Comparison of ENCODE assay signal across 36 cellular contexts in genomic region chr5:37047947-37048346, GRCh38.
"Had no signal": no experiment of that assay in that cellular context is flagged by ENCODE, and none has a peak within 500 bp of the region (broad histone marks: within the 10 kb centered on the region; RNA-seq: fewer than 3 reads in every experiment).

No MANE protein-coding gene starts in this region.

- H3K27me3 ChIP-seq: MG63 had no signal

- H3K9me3 ChIP-seq: MG63 had no signal

- H3K4me3 ChIP-seq: MG63 had no signal

- DNase-seq: Karpas-422, Kasumi-1, MG63, MM.1S, MV-4-11, NCI-H1048, NCI-H1092, NCI-H1092 treated with DMSO at 0.1 percent for 48 hours, NCI-H1105, NCI-H1105 treated with DMSO at 0.1 percent for 48 hours, NCI-H1417, NCI-H1417 treated with DMSO at 0.1 percent for 48 hours, NCI-H1436, NCI-H1436 treated with DMSO at 0.1 percent for 48 hours, NCI-H146, NCI-H1694, NCI-H1694 treated with DMSO at 0.1 percent for 48 hours, NCI-H187, NCI-H187 treated with DMSO at 0.1 percent for 48 hours, NCI-H1930, NCI-H2029, NCI-H2029 treated with DMSO at 0.1 percent for 48 hours, NCI-H2081, NCI-H2081 treated with DMSO at 0.1 percent for 48 hours, NCI-H2107, NCI-H2171, NCI-H2171 treated with DMSO at 0.1 percent for 48 hours, NCI-H2227 treated with DMSO at 0.1 percent for 48 hours, NCI-H226, NCI-H345, NCI-H446, NCI-H446 treated with DMSO at 0.1 percent for 48 hours, NCI-H510A, NCI-H510A treated with DMSO at 0.1 percent for 48 hours, NCI-H524, NCI-H524 treated with DMSO at 0.1 percent for 48 hours had no signal
